Comparison of ENCODE assay signal across 20 cellular contexts in genomic region chr12:56082967-56083366, GRCh38. TPM values are rescaled to one million over a fixed set of nuclear protein-coding genes. Genes with fewer than 3 reads are reported as not detected.
A peak's percentile ranks its signal among the peaks of the same experiment; 100 is the strongest.
DNase-seq lines count a peak whose midpoint lies in the region; ATAC-seq and TF ChIP-seq lines count a peak whose summit lies in the region.
"Had no signal": no experiment of that assay in that cellular context is flagged by ENCODE, and none has a peak within 500 bp of the region (broad histone marks: within the 10 kb centered on the region; RNA-seq: fewer than 3 reads in every experiment).

No MANE protein-coding gene starts in this region.

- no peak for ATAC-seq in GM18867 (IDR thresholded peaks at IDR 0.05; ENCODE audit: unreplicated experiment)
- no peak for ATAC-seq in activated T-helper 17 cell treated with anti-CD3 and anti-CD28 coated beads, Interleukin-2, amount 50 U/mL, for 72 hours (replicated peaks)
- ATAC-seq: CD8-positive, alpha-beta T cell; HCT116; left colon; stimulated activated naive CD8-positive, alpha-beta T cell treated with anti-CD3 and anti-CD28 coated beads, Interleukin-15, amount 100 ng/mL, for 72 hours had no signal

- peaks cover 0 to 26% (median 0%) of the 10 kb centered on the region in 45 donors for H3K27me3 ChIP-seq in dorsolateral prefrontal cortex

- no peak overlapping the region for H3K27ac ChIP-seq in HEK293 (ENCODE audit: extremely low read depth, low read depth, low read length)
- H3K27ac ChIP-seq in dorsolateral prefrontal cortex = peak overlapping the region; percentile 40 to 99 (median 95)

- H3K9me3 Mint-ChIP-seq in progenitor cell of endocrine pancreas (ENCODE audit: low read depth) = no peaks in the 10 kb centered on the region
- no peaks in the 10 kb centered on the region for H3K9me3 Mint-ChIP-seq in activated T-helper 17 cell treated with anti-CD3 and anti-CD28 coated beads, Interleukin-2, amount 50 U/mL, for 72 hours
- H3K9me3 Mint-ChIP-seq: CD8-positive, alpha-beta T cell; naive B cell; stimulated activated naive CD8-positive, alpha-beta T cell treated with anti-CD3 and anti-CD28 coated beads, Interleukin-15, amount 100 ng/mL, for 72 hours had no signal

- peaks cover 27% of the 10 kb centered on the region for H3K4me1 Mint-ChIP-seq in progenitor cell of endocrine pancreas (ENCODE audit: low read depth)
- no peaks in the 10 kb centered on the region for H3K4me1 Mint-ChIP-seq in activated T-helper 17 cell treated with anti-CD3 and anti-CD28 coated beads, Interleukin-2, amount 50 U/mL, for 72 hours

- POLR2A ChIA-PET in HEK293 (lab: Yijun Ruan, JAX) = interaction anchor here (0.5 to 5.0 kb wide), 2 partner anchors 21 to 38 kb away, joined by 3 to 39 read pairs; partner anchors contain the start of gene PA2G4

- H3K4me3 ChIP-seq in HEK293 (ENCODE audit: low read depth, low read length) (no peak overlapping the region), dorsolateral prefrontal cortex (peak overlapping the region in 47 of 59 donors; percentile 8 to 94 (median 73))

- no peak for TF ChIP-seq CTCF in HEK293 (tag by site-specific recombination; IDR thresholded peaks at IDR 0.05)
- TF ChIP-seq CTCF in dorsolateral prefrontal cortex (IDR thresholded peaks at IDR 0.05 in 54 of 56, conservative IDR thresholded peaks at IDR 0.05 in 2 of 56; ENCODE audit: low read depth in 1 of 56, partially characterized antibody in 56 of 56) = peak in 9 of 56 donors; percentile 3 to 34 (median 20)
- no peak for TF ChIP-seq CTCF in progenitor cell of endocrine pancreas (IDR thresholded peaks at IDR 0.05; ENCODE audit: unreplicated experiment)

- CTCF ChIA-PET in HEK293 (lab: Yijun Ruan, JAX) = interaction anchor here (0.6 to 1.8 kb wide), 5 partner anchors 20 to 253 kb away, joined by 3 to 8 read pairs (median 3); partner anchors contain the start of gene SUOX

- H3K36me3 Mint-ChIP-seq in progenitor cell of endocrine pancreas (ENCODE audit: insufficient read depth) = peaks cover 27% of the 10 kb centered on the region
- H3K36me3 Mint-ChIP-seq in activated T-helper 17 cell treated with anti-CD3 and anti-CD28 coated beads, Interleukin-2, amount 50 U/mL, for 72 hours (ENCODE audit: low read depth) = no peaks in the 10 kb centered on the region
- H3K36me3 Mint-ChIP-seq: CD8-positive, alpha-beta T cell; naive B cell had no signal

- no peak overlapping the region for H3K4me3 Mint-ChIP-seq in progenitor cell of endocrine pancreas (ENCODE audit: low read depth)
- no peak overlapping the region for H3K4me3 Mint-ChIP-seq in activated T-helper 17 cell treated with anti-CD3 and anti-CD28 coated beads, Interleukin-2, amount 50 U/mL, for 72 hours
- H3K4me3 Mint-ChIP-seq: CD8-positive, alpha-beta T cell; stimulated activated naive CD8-positive, alpha-beta T cell treated with anti-CD3 and anti-CD28 coated beads, Interleukin-15, amount 100 ng/mL, for 72 hours had no signal

- H3K36me3 ChIP-seq in HEK293 (ENCODE audit: control insufficient read depth in 2 of 2, insufficient read depth in 1 of 2, low read length in 2 of 2) = peaks cover 0 to 3% of the 10 kb centered on the region in 2 experiments; a peak in 1 of 3 replicates

- no peaks in the 10 kb centered on the region; the same call in 1 of the 2 replicates for H3K4me1 ChIP-seq in HEK293 (ENCODE audit: control insufficient read depth, insufficient read depth, low read length)

- H3K27me3 Mint-ChIP-seq in progenitor cell of endocrine pancreas = no peaks in the 10 kb centered on the region
- H3K27me3 Mint-ChIP-seq in activated T-helper 17 cell treated with anti-CD3 and anti-CD28 coated beads, Interleukin-2, amount 50 U/mL, for 72 hours = peaks cover 4% of the 10 kb centered on the region

- intact Hi-C loops in dorsolateral prefrontal cortex (cut with DNase I) = loop anchor here (2.0 to 10.0 kb wide), 3 partner anchors 32 to 88 kb away; partner anchors contain the start of gene SUOX (in 1 of the 2)

- H3K27ac Mint-ChIP-seq in progenitor cell of endocrine pancreas = peak overlapping the region; percentile 24
- no peak overlapping the region for H3K27ac Mint-ChIP-seq in activated T-helper 17 cell treated with anti-CD3 and anti-CD28 coated beads, Interleukin-2, amount 50 U/mL, for 72 hours
- H3K27ac Mint-ChIP-seq: CD8-positive, alpha-beta T cell; naive B cell had no signal

- DNase-seq in dorsolateral prefrontal cortex (peak; percentile 24 to 96 (median 88)), medulla oblongata (ENCODE audit: extremely low spot score) (peak; percentile 93), progenitor cell of endocrine pancreas (ENCODE audit: low spot score, unreplicated experiment) (no peak), NCI-H1417 (lab: John Stamatoyannopoulos, UW) (no peak), NCI-H1930 (lab: John Stamatoyannopoulos, UW) (no peak)
- DNase-seq: activated CD4-positive, alpha-beta T cell treated with anti-CD3 and anti-CD28 coated beads, Interleukin-2, amount 50 U/mL, for 1 hour; activated naive CD4-positive, alpha-beta T cell treated with anti-CD3 and anti-CD28 coated beads, Interleukin-2, amount 50 U/mL, for 16 hours; activated T-cell treated with anti-CD3 and anti-CD28 coated beads for 4 hours; CD8-positive, alpha-beta T cell; DND-41; left colon; naive B cell; NCI-H1436 treated with DMSO at 0.1 percent for 48 hours; NCI-H774; retina; stimulated activated naive CD8-positive, alpha-beta T cell treated with anti-CD3 and anti-CD28 coated beads, Interleukin-15, amount 100 ng/mL, for 72 hours had no signal

- no peaks in the 10 kb centered on the region for H3K9me3 ChIP-seq in HEK293 (ENCODE audit: control insufficient read depth, insufficient read depth, low read depth, low read length)

TF ChIP-seq in HEK293, 187 proteins besides CTCF, POLR2A, EP300 and RAD21:
- no peak for TF ChIP-seq HOXA7 (CRISPR knock-in tag; IDR thresholded peaks at IDR 0.05; ENCODE audit: borderline replicate concordance)
- TF ChIP-seq, protein P1, sequence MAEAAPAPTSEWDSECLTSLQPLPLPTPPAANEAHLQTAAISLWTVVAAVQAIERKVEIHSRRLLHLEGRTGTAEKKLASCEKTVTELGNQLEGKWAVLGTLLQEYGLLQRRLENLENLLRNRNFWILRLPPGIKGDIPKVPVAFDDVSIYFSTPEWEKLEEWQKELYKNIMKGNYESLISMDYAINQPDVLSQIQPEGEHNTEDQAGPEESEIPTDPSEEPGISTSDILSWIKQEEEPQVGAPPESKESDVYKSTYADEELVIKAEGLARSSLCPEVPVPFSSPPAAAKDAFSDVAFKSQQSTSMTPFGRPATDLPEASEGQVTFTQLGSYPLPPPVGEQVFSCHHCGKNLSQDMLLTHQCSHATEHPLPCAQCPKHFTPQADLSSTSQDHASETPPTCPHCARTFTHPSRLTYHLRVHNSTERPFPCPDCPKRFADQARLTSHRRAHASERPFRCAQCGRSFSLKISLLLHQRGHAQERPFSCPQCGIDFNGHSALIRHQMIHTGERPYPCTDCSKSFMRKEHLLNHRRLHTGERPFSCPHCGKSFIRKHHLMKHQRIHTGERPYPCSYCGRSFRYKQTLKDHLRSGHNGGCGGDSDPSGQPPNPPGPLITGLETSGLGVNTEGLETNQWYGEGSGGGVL (tag by site-specific recombination; IDR thresholded peaks at IDR 0.05) = peak; percentile 55
TF ChIP-seq in HEK293: peak in this region for 1.

RNA-seq across cellular contexts. Expression of gene ERBB3, which starts 3.0 kb away (rescaled TPM):
- total RNA-seq in dorsolateral prefrontal cortex (100 to 1,000 TPM in 44 of 120 experiments, 10 to 100 TPM in 76; 13.8 to 301 (median 84.0) TPM), progenitor cell of endocrine pancreas (206 and 221 TPM in 2 replicates)
- total RNA-seq in activated T-helper 17 cell treated with anti-CD3 and anti-CD28 coated beads, Interleukin-2, amount 50 U/mL, for 72 hours = under 1 TPM; 0.56 to 0.64 TPM

RNA-seq across cellular contexts. Expression of gene PA2G4, which starts 21.4 kb away (rescaled TPM):
- total RNA-seq in dorsolateral prefrontal cortex = 10 to 100 TPM; 40.1 to 80.6 (median 58.7) TPM
- 103 and 106 TPM in 2 replicates for total RNA-seq in progenitor cell of endocrine pancreas
- total RNA-seq in activated T-helper 17 cell treated with anti-CD3 and anti-CD28 coated beads, Interleukin-2, amount 50 U/mL, for 72 hours = 100 to 1,000 TPM; 213 to 427 TPM

RNA-seq across cellular contexts. Expression of gene RPL41, which starts 33.5 kb away (rescaled TPM):
- total RNA-seq in dorsolateral prefrontal cortex (1,000 to 10,000 TPM in 91 of 120 experiments, 100 to 1,000 TPM in 29; 743 to 1,715 (median 1,080) TPM), progenitor cell of endocrine pancreas (3,912 and 3,916 TPM in 2 replicates)
- total RNA-seq in activated T-helper 17 cell treated with anti-CD3 and anti-CD28 coated beads, Interleukin-2, amount 50 U/mL, for 72 hours = 1,000 to 10,000 TPM; 4,564 to 4,582 TPM

RNA-seq across cellular contexts. Expression of gene ZC3H10, which starts 35.1 kb away (rescaled TPM):
- total RNA-seq in dorsolateral prefrontal cortex = 10 to 100 TPM in 25 of 120 experiments, 1 to 10 TPM in 95; 4.3 to 14.7 (median 8.4) TPM
- 12.0 and 13.8 TPM in 2 replicates for total RNA-seq in progenitor cell of endocrine pancreas
- total RNA-seq in activated T-helper 17 cell treated with anti-CD3 and anti-CD28 coated beads, Interleukin-2, amount 50 U/mL, for 72 hours = 1 to 10 TPM; 7.8 to 8.0 TPM

RNA-seq across cellular contexts. Expression of gene RPS26, which starts 41.2 kb away (rescaled TPM):
- total RNA-seq in dorsolateral prefrontal cortex (10 to 100 TPM in 110 of 120 experiments, 1 to 10 TPM in 10; 6.6 to 65.3 (median 18.5) TPM), progenitor cell of endocrine pancreas (30.2 and 39.3 TPM in 2 replicates)
- total RNA-seq in activated T-helper 17 cell treated with anti-CD3 and anti-CD28 coated beads, Interleukin-2, amount 50 U/mL, for 72 hours = 10 to 100 TPM; 32.5 to 36.1 TPM

Comparison
In these comparisons a context has a peak if more than half of its experiments do, and no peak if none do; other contexts are left out.
1. DNase-seq: peak in dorsolateral prefrontal cortex (10 of 10) and medulla oblongata (single experiment); none in progenitor cell of endocrine pancreas (single experiment), NCI-H1417 (0 of 3) and NCI-H1930 (0 of 2).
2. RNA of gene ERBB3, which starts 3.0 kb away (total RNA-seq): 206 to 221 TPM in progenitor cell of endocrine pancreas and 13.8 to 301 TPM in dorsolateral prefrontal cortex; 0.56 to 0.64 TPM in activated T-helper 17 cell treated with anti-CD3 and anti-CD28 coated beads, Interleukin-2, amount 50 U/mL, for 72 hours; every median in the first group is over 4 times any median in the second.